ENCODE assay signal across 1 cellular context in genomic region chr4:1512738-1513660, GRCh38.
A peak's percentile ranks its signal among the peaks of the same experiment; 100 is the strongest.
TF ChIP-seq lines count a peak whose summit lies in the region.

No MANE protein-coding gene starts in this region.

TF ChIP-seq in K562, 482 proteins besides CTCF, POLR2A, EP300 and RAD21 (continued from another document and continues in another):
- TF ChIP-seq, protein P1, sequence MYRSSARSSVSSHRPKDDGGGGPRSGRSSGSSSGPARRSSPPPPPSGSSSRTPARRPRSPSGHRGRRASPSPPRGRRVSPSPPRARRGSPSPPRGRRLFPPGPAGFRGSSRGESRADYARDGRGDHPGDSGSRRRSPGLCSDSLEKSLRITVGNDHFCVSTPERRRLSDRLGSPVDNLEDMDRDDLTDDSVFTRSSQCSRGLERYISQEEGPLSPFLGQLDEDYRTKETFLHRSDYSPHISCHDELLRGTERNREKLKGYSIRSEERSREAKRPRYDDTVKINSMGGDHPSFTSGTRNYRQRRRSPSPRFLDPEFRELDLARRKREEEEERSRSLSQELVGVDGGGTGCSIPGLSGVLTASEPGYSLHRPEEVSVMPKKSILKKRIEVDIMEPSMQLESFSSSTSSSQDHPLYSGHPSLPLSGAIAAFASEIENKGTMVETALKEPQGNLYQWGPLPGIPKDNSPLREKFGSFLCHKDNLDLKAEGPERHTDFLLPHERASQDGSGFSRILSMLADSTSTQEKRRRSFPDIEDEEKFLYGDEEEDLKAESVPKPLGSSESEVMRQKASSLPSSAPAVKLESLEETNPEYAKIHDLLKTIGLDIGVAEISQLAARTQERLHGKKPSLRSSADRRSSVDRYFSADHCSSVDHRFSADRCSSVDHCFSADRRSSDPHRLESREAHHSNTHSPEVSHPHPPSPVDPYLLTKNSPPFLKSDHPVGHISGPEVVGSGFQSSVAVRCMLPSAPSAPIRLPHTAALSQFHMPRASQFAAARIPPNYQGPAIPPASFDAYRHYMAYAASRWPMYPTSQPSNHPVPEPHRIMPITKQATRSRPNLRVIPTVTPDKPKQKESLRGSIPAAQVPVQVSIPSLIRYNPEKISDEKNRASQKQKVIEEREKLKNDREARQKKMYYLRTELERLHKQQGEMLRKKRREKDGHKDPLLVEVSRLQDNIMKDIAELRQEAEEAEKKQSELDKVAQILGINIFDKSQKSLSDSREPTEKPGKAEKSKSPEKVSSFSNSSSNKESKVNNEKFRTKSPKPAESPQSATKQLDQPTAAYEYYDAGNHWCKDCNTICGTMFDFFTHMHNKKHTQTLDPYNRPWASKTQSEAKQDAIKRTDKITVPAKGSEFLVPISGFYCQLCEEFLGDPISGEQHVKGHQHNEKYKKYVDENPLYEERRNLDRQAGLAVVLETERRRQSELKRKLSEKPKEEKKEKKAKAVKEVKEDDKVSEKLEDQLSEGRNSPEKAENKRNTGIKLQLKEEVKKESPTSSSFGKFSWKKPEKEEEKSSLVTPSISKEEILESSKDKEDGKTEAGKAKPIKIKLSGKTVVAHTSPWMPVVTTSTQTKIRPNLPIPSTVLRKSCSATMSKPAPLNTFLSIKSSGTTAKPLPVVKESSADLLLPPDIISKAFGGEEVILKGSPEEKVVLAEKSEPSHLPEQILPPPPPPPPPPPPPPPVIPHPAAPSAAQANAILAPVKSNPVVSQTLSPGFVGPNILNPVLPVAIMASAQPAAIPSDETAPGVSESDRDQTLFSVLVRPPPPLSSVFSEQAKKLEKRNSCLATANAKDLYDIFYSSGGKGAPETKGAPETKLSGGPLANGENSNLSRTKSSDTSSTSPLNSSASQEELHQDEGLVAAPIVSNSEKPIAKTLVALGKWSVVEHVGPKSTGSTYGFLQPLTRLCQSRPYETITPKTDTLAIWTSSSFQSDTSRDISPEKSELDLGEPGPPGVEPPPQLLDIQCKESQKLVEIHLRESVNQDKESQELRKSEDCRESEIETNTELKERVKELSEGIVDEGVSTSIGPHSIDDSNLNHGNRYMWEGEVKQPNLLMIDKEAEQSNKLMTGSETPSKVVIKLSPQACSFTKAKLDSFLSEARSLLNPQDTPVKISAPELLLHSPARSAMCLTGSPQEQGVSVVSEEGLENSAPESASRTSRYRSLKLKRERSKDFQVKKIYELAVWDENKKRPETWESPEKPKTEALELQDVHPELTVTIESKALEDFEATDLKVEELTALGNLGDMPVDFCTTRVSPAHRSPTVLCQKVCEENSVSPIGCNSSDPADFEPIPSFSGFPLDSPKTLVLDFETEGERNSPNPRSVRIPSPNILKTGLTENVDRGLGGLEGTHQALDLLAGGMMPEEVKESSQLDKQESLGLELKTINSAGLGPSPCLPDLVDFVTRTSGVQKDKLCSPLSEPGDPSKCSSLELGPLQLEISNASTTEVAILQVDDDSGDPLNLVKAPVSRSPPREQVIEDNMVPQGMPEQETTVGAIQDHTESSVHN (IDR thresholded peaks at IDR 0.05; ENCODE audit: borderline replicate concordance in 1 of 2, low read depth in 1 of 2) = no peak
- TF ChIP-seq CTBP1 (IDR thresholded peaks at IDR 0.05; ENCODE audit: borderline replicate concordance) (peak; percentile 49; the same call in 1 of the 2 replicates), NFIC (IDR thresholded peaks at IDR 0.05) (no peak), ZNF24 (IDR thresholded peaks at IDR 0.05) (0 out of 2 replicates have a peak, but pooled peaks have one; percentile 35), THAP7 (CRISPR knock-in tag; IDR thresholded peaks at IDR 0.05) (peak; percentile 37; the same call in 1 of the 2 replicates), HNRNPK (IDR thresholded peaks at IDR 0.05; ENCODE audit: low read depth, low read length, poor library complexity, severe bottlenecking) (no peak), RBM22 (IDR thresholded peaks at IDR 0.05; ENCODE audit: low read depth, low read length, poor library complexity, severe bottlenecking) (no peak), DIDO1 (tag; IDR thresholded peaks at IDR 0.05; ENCODE audit: low read depth) (no peak), PYGO2 (tag; IDR thresholded peaks at IDR 0.05) (no peak), MYNN (IDR thresholded peaks at IDR 0.05) (no peak), MYNN (CRISPR knock-in tag; IDR thresholded peaks at IDR 0.05) (no peak), NCOR1 (IDR thresholded peaks at IDR 0.05) (no peak), HOXB6 (CRISPR knock-in tag; IDR thresholded peaks at IDR 0.05; ENCODE audit: borderline replicate concordance) (no peak), RB1 (IDR thresholded peaks at IDR 0.05; ENCODE audit: low read depth) (peak; percentile 86), ZBTB7A (IDR thresholded peaks at IDR 0.05; ENCODE audit: borderline replicate concordance, control insufficient read depth, low read depth, low read length) (0 out of 2 replicates have a peak, but pooled peaks have one; percentile 28), ILF3 (IDR thresholded peaks at IDR 0.05; ENCODE audit: borderline replicate concordance) (no peak), ZBED1 (IDR thresholded peaks at IDR 0.05) (no peak), ZNF316 (IDR thresholded peaks at IDR 0.05) (no peak), MBD2 (IDR thresholded peaks at IDR 0.05; ENCODE audit: borderline replicate concordance, low read depth) (no peak), PHF8 (IDR thresholded peaks at IDR 0.05; ENCODE audit: borderline replicate concordance, low read length) (peak; percentile 32; the same call in 1 of the 2 replicates), C11orf30 (IDR thresholded peaks at IDR 0.05; ENCODE audit: low read depth) (no peak), SRF (CRISPR knock-in tag; IDR thresholded peaks at IDR 0.05) (no peak), SOX6 (IDR thresholded peaks at IDR 0.05) (peak; percentile 22; the same call in 1 of the 2 replicates), MEF2A (IDR thresholded peaks at IDR 0.05; ENCODE audit: control insufficient read depth, low read depth, low read length) (no peak), COPS2 (conservative IDR thresholded peaks at IDR 0.05) (no peak), SIX5 (IDR thresholded peaks at IDR 0.05; ENCODE audit: borderline replicate concordance in 1 of 2, insufficient read depth in 1 of 2, low read depth in 1 of 2, low read length in 2 of 2) (no peak), ATF7 (IDR thresholded peaks at IDR 0.05) (0 out of 2 replicates have a peak, but pooled peaks have one; percentile 7), BMI1 (IDR thresholded peaks at IDR 0.05; ENCODE audit: low read length) (no peak), ID3 (CRISPR knock-in tag; IDR thresholded peaks at IDR 0.05) (no peak), ID3 (tag; IDR thresholded peaks at IDR 0.05) (peak; percentile 40; the same call in 1 of the 2 replicates), RBBP5 (IDR thresholded peaks at IDR 0.05; ENCODE audit: borderline replicate concordance, insufficient read depth, low read length, poor library complexity, severe bottlenecking) (no peak), CXXC5 (CRISPR knock-in tag; IDR thresholded peaks at IDR 0.05) (peak; percentile 58; the same call in 1 of the 2 replicates), SIN3A (IDR thresholded peaks at IDR 0.05; ENCODE audit: borderline replicate concordance in 2 of 2, control insufficient read depth in 1 of 2, low read depth in 2 of 2, low read length in 2 of 2) (no peak), CCNT2 (IDR thresholded peaks at IDR 0.05; ENCODE audit: borderline replicate concordance, extremely low read depth, insufficient read length, low read depth, low read length) (peak; percentile 55), ZNF586 (CRISPR knock-in tag; conservative IDR thresholded peaks at IDR 0.05) (no peak)
- TF ChIP-seq, protein P2, sequence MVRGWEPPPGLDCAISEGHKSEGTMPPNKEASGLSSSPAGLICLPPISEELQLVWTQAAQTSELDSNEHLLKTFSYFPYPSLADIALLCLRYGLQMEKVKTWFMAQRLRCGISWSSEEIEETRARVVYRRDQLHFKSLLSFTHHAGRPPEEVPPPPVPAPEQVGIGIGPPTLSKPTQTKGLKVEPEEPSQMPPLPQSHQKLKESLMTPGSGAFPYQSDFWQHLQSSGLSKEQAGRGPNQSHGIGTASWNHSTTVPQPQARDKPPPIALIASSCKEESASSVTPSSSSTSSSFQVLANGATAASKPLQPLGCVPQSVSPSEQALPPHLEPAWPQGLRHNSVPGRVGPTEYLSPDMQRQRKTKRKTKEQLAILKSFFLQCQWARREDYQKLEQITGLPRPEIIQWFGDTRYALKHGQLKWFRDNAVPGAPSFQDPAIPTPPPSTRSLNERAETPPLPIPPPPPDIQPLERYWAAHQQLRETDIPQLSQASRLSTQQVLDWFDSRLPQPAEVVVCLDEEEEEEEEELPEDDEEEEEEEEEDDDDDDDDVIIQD (CRISPR knock-in tag; IDR thresholded peaks at IDR 0.05) = no peak
- TF ChIP-seq, protein P3, sequence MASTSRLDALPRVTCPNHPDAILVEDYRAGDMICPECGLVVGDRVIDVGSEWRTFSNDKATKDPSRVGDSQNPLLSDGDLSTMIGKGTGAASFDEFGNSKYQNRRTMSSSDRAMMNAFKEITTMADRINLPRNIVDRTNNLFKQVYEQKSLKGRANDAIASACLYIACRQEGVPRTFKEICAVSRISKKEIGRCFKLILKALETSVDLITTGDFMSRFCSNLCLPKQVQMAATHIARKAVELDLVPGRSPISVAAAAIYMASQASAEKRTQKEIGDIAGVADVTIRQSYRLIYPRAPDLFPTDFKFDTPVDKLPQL (IDR thresholded peaks at IDR 0.05; ENCODE audit: extremely low read depth, insufficient read length) = no peak
- TF ChIP-seq, protein P4, sequence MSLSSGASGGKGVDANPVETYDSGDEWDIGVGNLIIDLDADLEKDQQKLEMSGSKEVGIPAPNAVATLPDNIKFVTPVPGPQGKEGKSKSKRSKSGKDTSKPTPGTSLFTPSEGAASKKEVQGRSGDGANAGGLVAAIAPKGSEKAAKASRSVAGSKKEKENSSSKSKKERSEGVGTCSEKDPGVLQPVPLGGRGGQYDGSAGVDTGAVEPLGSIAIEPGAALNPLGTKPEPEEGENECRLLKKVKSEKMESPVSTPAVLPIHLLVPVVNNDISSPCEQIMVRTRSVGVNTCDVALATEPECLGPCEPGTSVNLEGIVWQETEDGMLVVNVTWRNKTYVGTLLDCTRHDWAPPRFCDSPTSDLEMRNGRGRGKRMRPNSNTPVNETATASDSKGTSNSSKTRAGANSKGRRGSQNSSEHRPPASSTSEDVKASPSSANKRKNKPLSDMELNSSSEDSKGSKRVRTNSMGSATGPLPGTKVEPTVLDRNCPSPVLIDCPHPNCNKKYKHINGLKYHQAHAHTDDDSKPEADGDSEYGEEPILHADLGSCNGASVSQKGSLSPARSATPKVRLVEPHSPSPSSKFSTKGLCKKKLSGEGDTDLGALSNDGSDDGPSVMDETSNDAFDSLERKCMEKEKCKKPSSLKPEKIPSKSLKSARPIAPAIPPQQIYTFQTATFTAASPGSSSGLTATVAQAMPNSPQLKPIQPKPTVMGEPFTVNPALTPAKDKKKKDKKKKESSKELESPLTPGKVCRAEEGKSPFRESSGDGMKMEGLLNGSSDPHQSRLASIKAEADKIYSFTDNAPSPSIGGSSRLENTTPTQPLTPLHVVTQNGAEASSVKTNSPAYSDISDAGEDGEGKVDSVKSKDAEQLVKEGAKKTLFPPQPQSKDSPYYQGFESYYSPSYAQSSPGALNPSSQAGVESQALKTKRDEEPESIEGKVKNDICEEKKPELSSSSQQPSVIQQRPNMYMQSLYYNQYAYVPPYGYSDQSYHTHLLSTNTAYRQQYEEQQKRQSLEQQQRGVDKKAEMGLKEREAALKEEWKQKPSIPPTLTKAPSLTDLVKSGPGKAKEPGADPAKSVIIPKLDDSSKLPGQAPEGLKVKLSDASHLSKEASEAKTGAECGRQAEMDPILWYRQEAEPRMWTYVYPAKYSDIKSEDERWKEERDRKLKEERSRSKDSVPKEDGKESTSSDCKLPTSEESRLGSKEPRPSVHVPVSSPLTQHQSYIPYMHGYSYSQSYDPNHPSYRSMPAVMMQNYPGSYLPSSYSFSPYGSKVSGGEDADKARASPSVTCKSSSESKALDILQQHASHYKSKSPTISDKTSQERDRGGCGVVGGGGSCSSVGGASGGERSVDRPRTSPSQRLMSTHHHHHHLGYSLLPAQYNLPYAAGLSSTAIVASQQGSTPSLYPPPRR (CRISPR knock-in tag; IDR thresholded peaks at IDR 0.05; ENCODE audit: borderline replicate concordance) = no peak
- TF ChIP-seq, protein P5, sequence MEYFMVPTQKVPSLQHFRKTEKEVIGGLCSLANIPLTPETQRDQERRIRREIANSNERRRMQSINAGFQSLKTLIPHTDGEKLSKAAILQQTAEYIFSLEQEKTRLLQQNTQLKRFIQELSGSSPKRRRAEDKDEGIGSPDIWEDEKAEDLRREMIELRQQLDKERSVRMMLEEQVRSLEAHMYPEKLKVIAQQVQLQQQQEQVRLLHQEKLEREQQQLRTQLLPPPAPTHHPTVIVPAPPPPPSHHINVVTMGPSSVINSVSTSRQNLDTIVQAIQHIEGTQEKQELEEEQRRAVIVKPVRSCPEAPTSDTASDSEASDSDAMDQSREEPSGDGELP (CRISPR knock-in tag; IDR thresholded peaks at IDR 0.05; ENCODE audit: borderline replicate concordance) = peak; percentile 29; the same call in 1 of the 2 replicates
- TF ChIP-seq, protein P6, sequence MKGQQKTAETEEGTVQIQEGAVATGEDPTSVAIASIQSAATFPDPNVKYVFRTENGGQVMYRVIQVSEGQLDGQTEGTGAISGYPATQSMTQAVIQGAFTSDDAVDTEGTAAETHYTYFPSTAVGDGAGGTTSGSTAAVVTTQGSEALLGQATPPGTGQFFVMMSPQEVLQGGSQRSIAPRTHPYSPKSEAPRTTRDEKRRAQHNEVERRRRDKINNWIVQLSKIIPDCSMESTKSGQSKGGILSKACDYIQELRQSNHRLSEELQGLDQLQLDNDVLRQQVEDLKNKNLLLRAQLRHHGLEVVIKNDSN (CRISPR knock-in tag; IDR thresholded peaks at IDR 0.05) = no peak
- TF ChIP-seq, protein P7, sequence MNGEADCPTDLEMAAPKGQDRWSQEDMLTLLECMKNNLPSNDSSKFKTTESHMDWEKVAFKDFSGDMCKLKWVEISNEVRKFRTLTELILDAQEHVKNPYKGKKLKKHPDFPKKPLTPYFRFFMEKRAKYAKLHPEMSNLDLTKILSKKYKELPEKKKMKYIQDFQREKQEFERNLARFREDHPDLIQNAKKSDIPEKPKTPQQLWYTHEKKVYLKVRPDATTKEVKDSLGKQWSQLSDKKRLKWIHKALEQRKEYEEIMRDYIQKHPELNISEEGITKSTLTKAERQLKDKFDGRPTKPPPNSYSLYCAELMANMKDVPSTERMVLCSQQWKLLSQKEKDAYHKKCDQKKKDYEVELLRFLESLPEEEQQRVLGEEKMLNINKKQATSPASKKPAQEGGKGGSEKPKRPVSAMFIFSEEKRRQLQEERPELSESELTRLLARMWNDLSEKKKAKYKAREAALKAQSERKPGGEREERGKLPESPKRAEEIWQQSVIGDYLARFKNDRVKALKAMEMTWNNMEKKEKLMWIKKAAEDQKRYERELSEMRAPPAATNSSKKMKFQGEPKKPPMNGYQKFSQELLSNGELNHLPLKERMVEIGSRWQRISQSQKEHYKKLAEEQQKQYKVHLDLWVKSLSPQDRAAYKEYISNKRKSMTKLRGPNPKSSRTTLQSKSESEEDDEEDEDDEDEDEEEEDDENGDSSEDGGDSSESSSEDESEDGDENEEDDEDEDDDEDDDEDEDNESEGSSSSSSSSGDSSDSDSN (IDR thresholded peaks at IDR 0.05; ENCODE audit: borderline replicate concordance in 1 of 2, low read depth in 2 of 2, low read length in 2 of 2) = peak in 1 of 2 experiments; percentile 87; a peak in 1 of 4 replicates
